Comparison of ENCODE assay signal across 1 cellular context in the genomic region with DNA sequence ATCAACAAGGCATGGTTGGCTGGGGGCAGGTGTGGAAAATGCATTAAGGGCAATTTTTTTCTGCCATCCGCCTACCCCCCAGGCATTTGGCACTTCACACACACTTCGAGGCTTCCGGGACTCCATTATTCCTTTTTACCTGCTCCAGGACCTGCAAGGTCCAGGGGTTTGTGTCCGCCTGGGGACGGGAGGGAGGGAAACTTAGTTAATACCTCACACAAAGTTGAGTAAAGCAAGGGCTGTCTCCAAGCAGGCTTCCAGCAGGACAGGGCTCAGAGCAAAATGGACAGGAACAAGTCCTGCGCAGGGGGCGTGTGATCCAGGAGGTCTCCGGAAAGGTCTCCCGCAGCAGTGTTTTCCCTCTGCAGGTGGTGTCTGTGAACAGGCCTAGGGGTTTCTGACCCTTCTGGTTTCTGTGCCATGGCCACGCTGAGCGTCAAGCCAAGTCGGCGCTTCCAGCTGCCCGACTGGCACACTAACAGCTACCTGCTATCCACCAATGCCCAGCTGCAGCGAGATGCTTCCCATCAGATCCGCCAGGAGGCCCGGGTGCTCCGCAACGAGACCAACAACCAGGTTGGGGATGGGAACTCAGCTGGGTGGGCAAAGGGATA.
TF ChIP-seq lines count a peak whose summit lies in the region.

No MANE protein-coding gene starts in this region.

TF ChIP-seq in WTC11, 78 proteins besides CTCF, POLR2A, EP300 and RAD21 (continued from another document):
- TF ChIP-seq, protein P1, sequence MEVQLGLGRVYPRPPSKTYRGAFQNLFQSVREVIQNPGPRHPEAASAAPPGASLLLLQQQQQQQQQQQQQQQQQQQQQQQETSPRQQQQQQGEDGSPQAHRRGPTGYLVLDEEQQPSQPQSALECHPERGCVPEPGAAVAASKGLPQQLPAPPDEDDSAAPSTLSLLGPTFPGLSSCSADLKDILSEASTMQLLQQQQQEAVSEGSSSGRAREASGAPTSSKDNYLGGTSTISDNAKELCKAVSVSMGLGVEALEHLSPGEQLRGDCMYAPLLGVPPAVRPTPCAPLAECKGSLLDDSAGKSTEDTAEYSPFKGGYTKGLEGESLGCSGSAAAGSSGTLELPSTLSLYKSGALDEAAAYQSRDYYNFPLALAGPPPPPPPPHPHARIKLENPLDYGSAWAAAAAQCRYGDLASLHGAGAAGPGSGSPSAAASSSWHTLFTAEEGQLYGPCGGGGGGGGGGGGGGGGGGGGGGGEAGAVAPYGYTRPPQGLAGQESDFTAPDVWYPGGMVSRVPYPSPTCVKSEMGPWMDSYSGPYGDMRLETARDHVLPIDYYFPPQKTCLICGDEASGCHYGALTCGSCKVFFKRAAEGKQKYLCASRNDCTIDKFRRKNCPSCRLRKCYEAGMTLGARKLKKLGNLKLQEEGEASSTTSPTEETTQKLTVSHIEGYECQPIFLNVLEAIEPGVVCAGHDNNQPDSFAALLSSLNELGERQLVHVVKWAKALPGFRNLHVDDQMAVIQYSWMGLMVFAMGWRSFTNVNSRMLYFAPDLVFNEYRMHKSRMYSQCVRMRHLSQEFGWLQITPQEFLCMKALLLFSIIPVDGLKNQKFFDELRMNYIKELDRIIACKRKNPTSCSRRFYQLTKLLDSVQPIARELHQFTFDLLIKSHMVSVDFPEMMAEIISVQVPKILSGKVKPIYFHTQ (CRISPR knock-in tag; IDR thresholded peaks at IDR 0.05), result no peak
TF ChIP-seq in WTC11: peak in this region for 0.
